In the genomic region with DNA sequence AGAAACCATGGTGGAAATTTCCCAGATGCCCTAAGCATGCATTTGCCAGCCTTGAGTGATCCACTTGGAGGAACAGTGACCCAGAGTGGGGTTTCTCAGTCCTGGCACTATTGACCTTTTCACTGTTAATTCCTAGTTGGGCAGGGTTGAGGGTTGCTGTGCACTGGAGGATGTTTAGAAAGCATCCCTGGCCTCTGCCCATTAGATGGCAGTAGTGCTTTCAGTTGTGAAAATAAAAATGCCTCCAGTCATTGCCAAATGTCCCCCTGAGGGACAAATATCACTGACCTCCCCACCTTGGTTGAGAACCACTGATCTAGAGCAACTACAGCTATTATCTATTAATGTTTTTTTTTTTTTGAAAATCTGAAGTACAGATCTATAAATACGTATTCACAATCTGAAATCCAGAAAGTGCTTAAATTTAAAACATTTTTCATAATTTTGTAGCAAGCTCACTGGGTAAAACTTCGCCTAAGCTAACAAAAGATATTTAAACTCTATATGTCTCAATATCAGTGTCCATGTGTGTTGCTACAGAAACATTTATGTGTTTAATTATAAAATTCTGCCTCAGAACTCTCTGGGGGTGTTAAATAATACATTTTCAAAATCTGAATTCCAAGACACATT, we compare ENCODE assay signal across 8 cellular contexts. TPM values are rescaled to one million over a fixed set of nuclear protein-coding genes. Genes with fewer than 3 reads are reported as not detected.
DNase-seq lines count a peak whose midpoint lies in the region; ATAC-seq and TF ChIP-seq lines count a peak whose summit lies in the region.

No MANE protein-coding gene starts in this region.

- H3K36me3 ChIP-seq in breast epithelium (no peaks in the 10 kb centered on the region), lung (ENCODE audit: control insufficient read depth in 2 of 2, insufficient read depth in 2 of 2, low read length in 2 of 2) (peaks cover 0 to 3% of the 10 kb centered on the region in 2 donors)

- DNase-seq in activated naive CD8-positive, alpha-beta T cell treated with anti-CD3 and anti-CD28 coated beads, Interleukin-2, amount 50 U/mL, for 24 hours, result peak; percentile 7
- DNase-seq in activated naive CD8-positive, alpha-beta T cell treated with anti-CD3 and anti-CD28 coated beads for 36 hours, result no peak
- DNase-seq in NCI-H2196 treated with DMSO at 0.1 percent for 48 hours (lab: John Stamatoyannopoulos, UW; ENCODE audit: unreplicated experiment) (peak; percentile 10), breast epithelium (ENCODE audit: low spot score in 2 of 2) (no peak), lung (ENCODE audit: low spot score) (no peak), ureter (ENCODE audit: low spot score) (no peak), NCI-H446 (lab: John Stamatoyannopoulos, UW) (no peak)
- DNase-seq in stimulated activated naive CD4-positive, alpha-beta T cell treated with Interleukin-2 at 50 U/mL for 16 hours (lab: John Stamatoyannopoulos, UW), result no peak

- peaks cover 9% of the 10 kb centered on the region for H3K36me3 Mint-ChIP-seq in activated naive CD8-positive, alpha-beta T cell treated with anti-CD3 and anti-CD28 coated beads, Interleukin-2, amount 50 U/mL, for 24 hours (ENCODE audit: low read depth)
- peaks cover 12% of the 10 kb centered on the region for H3K36me3 Mint-ChIP-seq in activated naive CD8-positive, alpha-beta T cell treated with anti-CD3 and anti-CD28 coated beads for 36 hours

- H3K27me3 ChIP-seq in breast epithelium (no peaks in the 10 kb centered on the region), lung (ENCODE audit: control insufficient read depth, insufficient read depth) (no peaks in the 10 kb centered on the region)

- H3K4me1 Mint-ChIP-seq in activated naive CD8-positive, alpha-beta T cell treated with anti-CD3 and anti-CD28 coated beads, Interleukin-2, amount 50 U/mL, for 24 hours, result no peaks in the 10 kb centered on the region
- no peaks in the 10 kb centered on the region for H3K4me1 Mint-ChIP-seq in activated naive CD8-positive, alpha-beta T cell treated with anti-CD3 and anti-CD28 coated beads for 36 hours

- ATAC-seq in activated naive CD8-positive, alpha-beta T cell treated with anti-CD3 and anti-CD28 coated beads, Interleukin-2, amount 50 U/mL, for 24 hours, result no peak
- no peak for ATAC-seq in lung (ENCODE audit: insufficient read depth, low FRiP score)

- H3K4me1 ChIP-seq in breast epithelium (no peaks in the 10 kb centered on the region), lung (ENCODE audit: control insufficient read depth in 2 of 2, insufficient read depth in 2 of 2, low read length in 2 of 2) (no peaks in the 10 kb centered on the region)

- 69 to 94% methylated on average over 2 of the region's 2 CpGs for WGBS in lung, 2 donors

- H3K9me3 ChIP-seq in breast epithelium (no peaks in the 10 kb centered on the region), lung (ENCODE audit: control insufficient read depth in 2 of 2, insufficient read depth in 1 of 2, low read length in 1 of 2) (no peaks in the 10 kb centered on the region)

- no peak overlapping the region for H3K4me3 Mint-ChIP-seq in activated naive CD8-positive, alpha-beta T cell treated with anti-CD3 and anti-CD28 coated beads, Interleukin-2, amount 50 U/mL, for 24 hours
- no peak overlapping the region for H3K4me3 Mint-ChIP-seq in activated naive CD8-positive, alpha-beta T cell treated with anti-CD3 and anti-CD28 coated beads for 36 hours

- H3K27ac ChIP-seq in breast epithelium (no peak overlapping the region), lung (ENCODE audit: low read depth in 1 of 2, low read length in 1 of 2) (no peak overlapping the region)

- no peaks in the 10 kb centered on the region for H3K9me3 Mint-ChIP-seq in activated naive CD8-positive, alpha-beta T cell treated with anti-CD3 and anti-CD28 coated beads, Interleukin-2, amount 50 U/mL, for 24 hours
- no peaks in the 10 kb centered on the region for H3K9me3 Mint-ChIP-seq in activated naive CD8-positive, alpha-beta T cell treated with anti-CD3 and anti-CD28 coated beads for 36 hours

- no peak overlapping the region for H3K4me3 ChIP-seq in breast epithelium
- no peak overlapping the region for H3K4me3 ChIP-seq in lung

- no peak overlapping the region for H3K27ac Mint-ChIP-seq in activated naive CD8-positive, alpha-beta T cell treated with anti-CD3 and anti-CD28 coated beads, Interleukin-2, amount 50 U/mL, for 24 hours
- no peak overlapping the region for H3K27ac Mint-ChIP-seq in activated naive CD8-positive, alpha-beta T cell treated with anti-CD3 and anti-CD28 coated beads for 36 hours

- no peaks in the 10 kb centered on the region for H3K27me3 Mint-ChIP-seq in activated naive CD8-positive, alpha-beta T cell treated with anti-CD3 and anti-CD28 coated beads, Interleukin-2, amount 50 U/mL, for 24 hours
- H3K27me3 Mint-ChIP-seq in activated naive CD8-positive, alpha-beta T cell treated with anti-CD3 and anti-CD28 coated beads for 36 hours, result no peaks in the 10 kb centered on the region

- intact Hi-C loops in breast epithelium (cut with DNase I; ENCODE audit: low total_unique reads), result no loop called here

- no peak for TF ChIP-seq POLR2A in breast epithelium (IDR thresholded peaks at IDR 0.05)

- TF ChIP-seq CTCF in breast epithelium (IDR thresholded peaks at IDR 0.05) (peak in 2 of 3 donors; percentile 35 to 41), lung (IDR thresholded peaks at IDR 0.05; ENCODE audit: control extremely low read depth, extremely low read depth) (peak; percentile 8)

RNA-seq across cellular contexts. Expression of gene F3, which starts 27.3 kb away (rescaled TPM):
- under 1 TPM in 1 of 2 experiments, not detected in 1; 0.14 TPM for total RNA-seq in activated naive CD8-positive, alpha-beta T cell treated with anti-CD3 and anti-CD28 coated beads for 36 hours
- total RNA-seq in breast epithelium, result 100 to 1,000 TPM in 2 of 3 donors, 10 to 100 TPM in 1; 61.9 to 115 (median 108) TPM
- total RNA-seq in lung, result 100 to 1,000 TPM; 107 to 238 TPM
- 100 to 1,000 TPM; 141 to 307 TPM for polyA plus RNA-seq in lung
- total RNA-seq in ureter, result 32.3 TPM

Comparison
In these comparisons a context has a peak if more than half of its experiments do, and no peak if none do; other contexts are left out.
1. DNase-seq: peak in activated naive CD8-positive, alpha-beta T cell treated with anti-CD3 and anti-CD28 coated beads, Interleukin-2, amount 50 U/mL, for 24 hours (single experiment) and NCI-H2196 treated with DMSO at 0.1 percent for 48 hours (single experiment); none in activated naive CD8-positive, alpha-beta T cell treated with anti-CD3 and anti-CD28 coated beads for 36 hours (single experiment), breast epithelium (0 of 2), lung (single experiment), ureter (single experiment), NCI-H446 (0 of 2) and stimulated activated naive CD4-positive, alpha-beta T cell treated with Interleukin-2 at 50 U/mL for 16 hours (single experiment).
2. RNA of gene F3, which starts 27.3 kb away (total RNA-seq): 107 to 238 TPM in lung, 61.9 to 115 TPM in breast epithelium and 32.3 TPM in ureter (single experiment); 0.14 TPM in activated naive CD8-positive, alpha-beta T cell treated with anti-CD3 and anti-CD28 coated beads for 36 hours; every median in the first group is over 10 times any median in the second.